Comparison of ENCODE assay signal across 8 cellular contexts in the genomic region with DNA sequence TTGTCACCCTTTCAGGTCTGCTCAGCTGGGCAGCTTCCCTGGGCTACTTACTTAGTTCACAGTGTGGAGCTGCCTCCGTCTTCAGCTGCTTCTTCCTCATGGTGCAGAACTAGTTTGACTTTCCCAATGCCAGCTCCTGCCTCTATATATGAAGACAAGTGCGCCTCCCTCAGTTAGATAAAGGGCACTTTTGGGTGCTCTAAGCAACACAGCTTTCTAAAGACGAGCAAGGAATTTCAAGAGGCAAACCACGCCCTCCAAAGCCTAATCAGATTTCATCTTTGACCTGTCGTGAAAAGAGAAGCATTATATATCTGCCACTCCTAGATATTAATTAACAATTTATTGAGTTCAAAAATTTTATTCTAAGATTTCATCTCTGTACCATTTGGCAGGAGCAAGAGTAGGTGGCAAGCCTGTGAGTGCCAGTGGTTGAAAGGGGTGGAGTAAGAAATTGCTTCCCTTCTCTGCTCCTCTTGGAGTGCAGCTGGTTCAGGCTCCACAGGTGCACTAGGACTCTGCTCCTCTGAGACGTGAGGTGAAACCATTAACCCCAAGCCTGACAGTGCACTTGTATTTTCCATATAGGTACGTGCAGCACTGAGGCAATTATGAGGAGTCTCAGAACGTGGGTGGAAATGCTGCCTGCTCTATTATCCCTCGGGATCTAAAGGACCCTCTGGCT. TPM values are rescaled to one million over a fixed set of nuclear protein-coding genes. Genes with fewer than 3 reads are reported as not detected.
DNase-seq lines count a peak whose midpoint lies in the region; ATAC-seq and TF ChIP-seq lines count a peak whose summit lies in the region.

No MANE protein-coding gene starts in this region.

- TF ChIP-seq CTCF in GM13977 (IDR thresholded peaks at IDR 0.05; ENCODE audit: extremely low read depth, insufficient read depth, missing control alignments) = peak; percentile 36
- peak; percentile 36 for TF ChIP-seq CTCF in kidney epithelial cell (IDR thresholded peaks at IDR 0.05; ENCODE audit: insufficient read depth, low read length, poor library complexity, severe bottlenecking)

- H3K4me1 Mint-ChIP-seq in activated T-cell treated with anti-CD3 and anti-CD28 coated beads, Interleukin-2, amount 50 U/mL, for 4 hours (ENCODE audit: low read depth) = peaks cover 39% of the 10 kb centered on the region

- no peak for ATAC-seq in activated T-cell treated with anti-CD3 and anti-CD28 coated beads, Interleukin-2, amount 50 U/mL, for 4 hours
- no peak for ATAC-seq in HG03432 (IDR thresholded peaks at IDR 0.05; ENCODE audit: unreplicated experiment)

- no peaks in the 10 kb centered on the region for H3K27me3 Mint-ChIP-seq in activated T-cell treated with anti-CD3 and anti-CD28 coated beads, Interleukin-2, amount 50 U/mL, for 4 hours (ENCODE audit: low read depth)

- H3K36me3 Mint-ChIP-seq in activated T-cell treated with anti-CD3 and anti-CD28 coated beads, Interleukin-2, amount 50 U/mL, for 4 hours (ENCODE audit: insufficient read depth) = no peaks in the 10 kb centered on the region

- in situ Hi-C loops in GM13977 (cut with MboI; ENCODE audit: low pct_unique_long_range_greater_than_20kb, low sequenced_read_pairs, unreplicated experiment) = no loop called here

- DNase-seq in AML-193 (lab: John Stamatoyannopoulos, UW) = peak; percentile 94 to 95
- no peak for DNase-seq in GM13977 (ENCODE audit: low spot score)
- peak; percentile 68 for DNase-seq in NCI-H510A treated with DMSO at 0.1 percent for 48 hours (lab: John Stamatoyannopoulos, UW)
- DNase-seq in activated T-cell treated with anti-CD3 and anti-CD28 coated beads, Interleukin-2, amount 50 U/mL, for 4 hours = no peak
- no peak for DNase-seq in kidney epithelial cell (ENCODE audit: low read depth)
- DNase-seq in activated CD8-positive, alpha-beta memory T cell treated with anti-CD3 and anti-CD28 coated beads, Interleukin-2, amount 50 U/mL, for 48 hours = no peak
- no peak for DNase-seq in activated CD8-positive, alpha-beta memory T cell treated with anti-CD3 and anti-CD28 coated beads, Interleukin-2, amount 50 U/mL, for 4 hours

- no peak overlapping the region for H3K4me3 ChIP-seq in kidney epithelial cell (ENCODE audit: low read depth, low read length)

- H3K9me3 Mint-ChIP-seq in activated T-cell treated with anti-CD3 and anti-CD28 coated beads, Interleukin-2, amount 50 U/mL, for 4 hours = no peaks in the 10 kb centered on the region

- H3K27me3 ChIP-seq in kidney epithelial cell (ENCODE audit: control insufficient read depth, insufficient read depth, low read length) = no peaks in the 10 kb centered on the region

- H3K4me3 Mint-ChIP-seq in activated T-cell treated with anti-CD3 and anti-CD28 coated beads, Interleukin-2, amount 50 U/mL, for 4 hours = peak overlapping the region; percentile 2

- H3K36me3 ChIP-seq in kidney epithelial cell (ENCODE audit: control insufficient read depth, insufficient read depth, low read length) = no peaks in the 10 kb centered on the region

RNA-seq across cellular contexts. Expression of gene SLC11A2, which starts 2.1 kb away (rescaled TPM):
- 10 to 100 TPM; 39.1 to 45.0 (median 39.3) TPM for total RNA-seq in activated T-cell treated with anti-CD3 and anti-CD28 coated beads, Interleukin-2, amount 50 U/mL, for 4 hours
- 36.3 and 42.2 TPM in 2 replicates for total RNA-seq in kidney epithelial cell

RNA-seq across cellular contexts. Expression of gene LETMD1, which starts 19.9 kb away (rescaled TPM):
- total RNA-seq in activated T-cell treated with anti-CD3 and anti-CD28 coated beads, Interleukin-2, amount 50 U/mL, for 4 hours = 10 to 100 TPM; 40.6 to 47.6 (median 42.5) TPM
- 37.9 and 44.5 TPM in 2 replicates for total RNA-seq in kidney epithelial cell

RNA-seq across cellular contexts. Expression of gene CSRNP2, which starts 55.1 kb away (rescaled TPM):
- 10 to 100 TPM; 20.7 to 22.5 (median 21.5) TPM for total RNA-seq in activated T-cell treated with anti-CD3 and anti-CD28 coated beads, Interleukin-2, amount 50 U/mL, for 4 hours
- 36.1 and 36.6 TPM in 2 replicates for total RNA-seq in kidney epithelial cell

Comparison
In these comparisons a context has a peak if more than half of its experiments do, and no peak if none do; other contexts are left out.
1. DNase-seq: peak in AML-193 (2 of 2) and NCI-H510A treated with DMSO at 0.1 percent for 48 hours (single experiment); none in GM13977 (single experiment), activated T-cell treated with anti-CD3 and anti-CD28 coated beads, Interleukin-2, amount 50 U/mL, for 4 hours (single experiment), kidney epithelial cell (single experiment), activated CD8-positive, alpha-beta memory T cell treated with anti-CD3 and anti-CD28 coated beads, Interleukin-2, amount 50 U/mL, for 48 hours (single experiment) and activated CD8-positive, alpha-beta memory T cell treated with anti-CD3 and anti-CD28 coated beads, Interleukin-2, amount 50 U/mL, for 4 hours (single experiment).